Comparison of ENCODE assay signal across 1 cellular context in genomic region chr6:3776881-3777507, GRCh38.
TF ChIP-seq lines count a peak whose summit lies in the region.

No MANE protein-coding gene starts in this region.

TF ChIP-seq in K562, 482 proteins besides CTCF, POLR2A, EP300 and RAD21 (continued from another document):
- TF ChIP-seq MLLT1 (IDR thresholded peaks at IDR 0.05) (peak; percentile 52 to 77; a peak in 3 of 4 replicates), ZNF184 (CRISPR knock-in tag; IDR thresholded peaks at IDR 0.05) (no peak), CBX1 (IDR thresholded peaks at IDR 0.05; ENCODE audit: low read depth) (0 out of 2 replicates have a peak, but pooled peaks have one; percentile 48), LARP7 (IDR thresholded peaks at IDR 0.05) (peak; percentile 79; the same call in 1 of the 2 replicates), XRCC3 (IDR thresholded peaks at IDR 0.05) (no peak), HBP1 (CRISPR knock-in tag; IDR thresholded peaks at IDR 0.05) (0 out of 2 replicates have a peak, but pooled peaks have one; percentile 48), RNF2 (IDR thresholded peaks at IDR 0.05) (no peak), TRIM24 (IDR thresholded peaks at IDR 0.05) (0 out of 4 replicates have a peak, but pooled peaks have one; percentile 25 to 35), BCLAF1 (IDR thresholded peaks at IDR 0.05; ENCODE audit: borderline replicate concordance in 1 of 2, control insufficient read depth in 1 of 2, low read depth in 2 of 2, low read length in 1 of 2) (0 out of 4 replicates have a peak, but pooled peaks of 1 of the 2 experiments have one; percentile 59), BCOR (IDR thresholded peaks at IDR 0.05) (peak; percentile 30; the same call in 1 of the 2 replicates), ELF4 (CRISPR knock-in tag; IDR thresholded peaks at IDR 0.05) (peak; percentile 70; the same call in 1 of the 2 replicates), TSC22D4 (tag; IDR thresholded peaks at IDR 0.05) (peak; percentile 88), NCOA4 (IDR thresholded peaks at IDR 0.05; ENCODE audit: partially characterized antibody) (peak; percentile 44), DMBX1 (CRISPR knock-in tag; IDR thresholded peaks at IDR 0.05; ENCODE audit: borderline replicate concordance) (no peak), FOXK2 (conservative IDR thresholded peaks at IDR 0.05 in 1 of 2, IDR thresholded peaks at IDR 0.05 in 1 of 2; ENCODE audit: low read depth in 2 of 2) (0 out of 4 replicates have a peak, but pooled peaks of 1 of the 2 experiments have one; percentile 20), PHF21A (IDR thresholded peaks at IDR 0.05; ENCODE audit: borderline replicate concordance, low read depth) (peak; percentile 42; the same call in 1 of the 2 replicates), ATF1 (CRISPR knock-in tag; IDR thresholded peaks at IDR 0.05) (no peak), ATF1 (tag; IDR thresholded peaks at IDR 0.05) (no peak), ZNF512 (tag; IDR thresholded peaks at IDR 0.05) (no peak), ZBTB26 (CRISPR knock-in tag; IDR thresholded peaks at IDR 0.05) (peak; percentile 64; the same call in 1 of the 2 replicates), SMARCA5 (IDR thresholded peaks at IDR 0.05) (peak; percentile 33; the same call in 1 of the 2 replicates), PCBP1 (IDR thresholded peaks at IDR 0.05; ENCODE audit: low read depth, low read length, poor library complexity, severe bottlenecking) (no peak), EGR1 (conservative IDR thresholded peaks at IDR 0.05) (no peak), PHF20 (IDR thresholded peaks at IDR 0.05; ENCODE audit: partially characterized antibody) (peak; percentile 67)
TF ChIP-seq in K562: peak in this region for 16.
